In the genomic region with DNA sequence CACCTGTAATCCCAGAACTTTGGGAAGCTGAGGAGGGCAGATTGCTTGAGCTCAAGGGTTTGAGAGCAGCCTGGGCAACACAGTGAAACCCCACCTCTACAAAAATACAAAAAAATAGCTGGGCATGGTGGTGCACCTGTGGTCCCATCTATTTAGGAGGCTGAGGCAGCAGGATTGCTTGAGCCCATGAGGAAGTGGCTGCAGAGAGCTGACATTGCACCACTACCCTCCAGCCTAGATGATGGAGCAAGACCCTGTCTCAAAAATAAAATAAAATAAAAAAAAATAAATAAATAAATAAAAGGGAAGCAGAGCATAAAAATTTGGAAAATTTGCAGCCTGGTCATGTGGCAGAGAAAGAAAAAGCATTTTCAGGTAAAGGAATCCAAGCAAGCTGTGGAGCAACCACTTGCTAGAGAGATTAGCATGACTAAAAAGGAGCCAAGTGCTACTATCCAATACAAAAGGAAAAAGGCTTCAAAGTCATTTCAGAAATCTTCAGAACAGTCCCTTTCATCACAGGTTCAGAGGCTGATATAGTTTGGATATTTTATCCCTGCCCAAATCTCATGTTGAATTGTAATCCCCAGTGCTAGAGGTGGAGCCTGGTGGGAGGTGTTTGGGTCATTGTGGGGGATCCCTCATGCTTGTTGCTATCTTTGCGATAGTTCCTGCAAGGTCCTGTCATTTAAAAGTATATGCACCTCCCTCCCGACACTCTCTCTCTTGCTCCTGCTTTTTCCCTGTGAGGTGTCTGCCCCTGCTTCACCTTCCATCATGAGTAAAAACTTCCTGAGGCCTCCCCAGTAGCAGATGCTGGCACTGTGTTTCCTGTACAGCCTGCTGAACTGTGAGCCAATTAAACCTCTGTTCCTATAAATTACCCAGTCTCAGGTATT, we compare ENCODE assay signal across 21 cellular contexts.
"Had no signal": no experiment of that assay in that cellular context is flagged by ENCODE, and none has a peak within 500 bp of the region (broad histone marks: within the 10 kb centered on the region; RNA-seq: fewer than 3 reads in every experiment).

No MANE protein-coding gene starts in this region.

- H3K4me1 Mint-ChIP-seq: activated naive CD4-positive, alpha-beta T cell treated with anti-CD3 and anti-CD28 coated beads, Interleukin-2, amount 50 U/mL, for 24 hours; naive thymus-derived CD8-positive, alpha-beta T cell had no signal

- H3K27ac ChIP-seq: breast epithelium, esophagus squamous epithelium, heart right ventricle, lower lobe of right lung, ovary, psoas muscle, stomach had no signal

- H3K9me3 Mint-ChIP-seq: activated naive CD4-positive, alpha-beta T cell treated with anti-CD3 and anti-CD28 coated beads, Interleukin-2, amount 50 U/mL, for 24 hours; dendritic cell treated with granulocyte-macrophage colony-stimulating factor and Interleukin-4, amounts not matched to agents 40 ng/mL and 50 ng/mL, for 4 days had no signal

- ATAC-seq: heart right ventricle; left colon; naive thymus-derived CD8-positive, alpha-beta T cell; psoas muscle; right cardiac atrium had no signal

- H3K4me3 ChIP-seq: breast epithelium, esophagus squamous epithelium, heart right ventricle, lower lobe of right lung, ovary, psoas muscle, stomach had no signal

- H3K4me1 ChIP-seq: breast epithelium, esophagus squamous epithelium, heart right ventricle, lower lobe of right lung, psoas muscle, stomach had no signal

- H3K9me3 ChIP-seq: breast epithelium, esophagus squamous epithelium, heart right ventricle, lower lobe of right lung, ovary, psoas muscle, stomach had no signal

- H3K27me3 ChIP-seq: breast epithelium, esophagus squamous epithelium, heart right ventricle, ovary, stomach had no signal

- H3K27ac Mint-ChIP-seq: activated naive CD4-positive, alpha-beta T cell treated with anti-CD3 and anti-CD28 coated beads, Interleukin-2, amount 50 U/mL, for 24 hours; activated T-cell treated with anti-CD3 and anti-CD28 coated beads, Interleukin-2, amount 50 U/mL, for 72 hours; dendritic cell treated with granulocyte-macrophage colony-stimulating factor and Interleukin-4, amounts not matched to agents 40 ng/mL and 50 ng/mL, for 4 days; naive thymus-derived CD8-positive, alpha-beta T cell had no signal

- H3K36me3 ChIP-seq: breast epithelium, esophagus squamous epithelium, heart right ventricle, lower lobe of right lung, ovary, stomach had no signal

- H3K36me3 Mint-ChIP-seq: activated naive CD4-positive, alpha-beta T cell treated with anti-CD3 and anti-CD28 coated beads, Interleukin-2, amount 50 U/mL, for 24 hours; naive thymus-derived CD8-positive, alpha-beta T cell had no signal

- DNase-seq: activated CD4-positive, alpha-beta T cell treated with anti-CD3 and anti-CD28 coated beads, Interleukin-2, amount 50 U/mL, for 1 hour; activated CD8-positive, alpha-beta memory T cell treated with anti-CD3 and anti-CD28 coated beads, Interleukin-2, amount 50 U/mL, for 4 hours; activated gamma-delta T cell; activated T-cell treated with anti-CD3 and anti-CD28 coated beads, Interleukin-2, amount 50 U/mL, for 72 hours; cerebellar nuclear complex; effector CD8-positive, alpha-beta T cell; esophagus squamous epithelium; heart right ventricle; islet precursor cell; left colon; lower lobe of right lung; naive thymus-derived CD8-positive, alpha-beta T cell; ovary; psoas muscle; right cardiac atrium; stomach; T1000; trophoblast cell had no signal

- H3K4me3 Mint-ChIP-seq: activated naive CD4-positive, alpha-beta T cell treated with anti-CD3 and anti-CD28 coated beads, Interleukin-2, amount 50 U/mL, for 24 hours; activated T-cell treated with anti-CD3 and anti-CD28 coated beads, Interleukin-2, amount 50 U/mL, for 72 hours; dendritic cell treated with granulocyte-macrophage colony-stimulating factor and Interleukin-4, amounts not matched to agents 40 ng/mL and 50 ng/mL, for 4 days; naive thymus-derived CD8-positive, alpha-beta T cell had no signal
